Comparison of ENCODE assay signal across 3 cellular contexts in genomic region chr2:131321344-131321743, GRCh38. TPM values are rescaled to one million over a fixed set of nuclear protein-coding genes. Genes with fewer than 3 reads are reported as not detected.
"Had no signal": no experiment of that assay in that cellular context is flagged by ENCODE, and none has a peak within 500 bp of the region (broad histone marks: within the 10 kb centered on the region; RNA-seq: fewer than 3 reads in every experiment).

No MANE protein-coding gene starts in this region.

RNA-seq across cellular contexts. Expression of gene RAB6D, which starts 42.6 kb away (rescaled TPM):
- total RNA-seq: LHCN-M2, M059J, MCF 10A had no signal
